19 cellular contexts compared by ENCODE assay signal in the genomic region with DNA sequence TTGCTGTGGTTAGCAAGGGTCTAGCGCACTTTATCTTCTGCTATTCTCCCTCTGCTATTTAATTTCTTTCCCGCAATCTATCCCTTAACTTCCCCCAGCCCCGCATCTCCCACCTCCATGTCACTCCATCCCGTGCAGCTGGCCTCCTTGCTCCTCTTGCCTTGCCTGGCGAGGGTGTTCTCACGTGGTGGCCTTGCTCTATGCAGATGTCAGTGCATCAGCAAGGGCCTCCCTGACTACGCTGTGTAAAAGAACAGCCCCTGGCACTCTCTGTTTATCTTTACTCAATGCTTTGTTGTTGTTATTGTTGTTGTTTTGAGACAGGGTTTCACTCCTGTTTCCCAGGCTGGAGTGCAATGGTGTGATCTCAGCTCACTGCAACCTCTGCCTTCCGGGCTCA.
A peak's percentile ranks its signal among the peaks of the same experiment; 100 is the strongest.
DNase-seq lines count a peak whose midpoint lies in the region; ATAC-seq and TF ChIP-seq lines count a peak whose summit lies in the region.
"Had no signal": no experiment of that assay in that cellular context is flagged by ENCODE, and none has a peak within 500 bp of the region (broad histone marks: within the 10 kb centered on the region; RNA-seq: fewer than 3 reads in every experiment).

No MANE protein-coding gene starts in this region.

- H2AFZ ChIP-seq in neural progenitor cell (replicated peaks) = no peak overlapping the region

- peaks cover 25% of the 10 kb centered on the region for H4K20me1 ChIP-seq in neural progenitor cell (ENCODE audit: low read depth)

- H3K27ac Mint-ChIP-seq in activated naive CD4-positive, alpha-beta T cell treated with anti-CD3 and anti-CD28 coated beads, Interleukin-2, amount 10 ng/mL, durations not matched to agents 7 days and 5 days = peak overlapping the region; percentile 92
- H3K27ac Mint-ChIP-seq in activated naive CD4-positive, alpha-beta T cell treated with anti-CD3 and anti-CD28 coated beads, Interleukin-2, amount 50 U/mL, for 72 hours = peak overlapping the region in 1 of 2 donors; percentile 74
- H3K27ac Mint-ChIP-seq in brain = peak overlapping the region in 4 of 5 experiments; percentile 76 to 95 (median 94)
- peak overlapping the region; percentile 99 for H3K27ac Mint-ChIP-seq in neural progenitor cell
- H3K27ac Mint-ChIP-seq: activated B cell treated with CpG ODN at 0.5 μM for 24 hours, HFFc6, type B pancreatic cell had no signal

- peaks cover 15% of the 10 kb centered on the region for H3K36me3 Mint-ChIP-seq in activated naive CD4-positive, alpha-beta T cell treated with anti-CD3 and anti-CD28 coated beads, Interleukin-2, amount 10 ng/mL, durations not matched to agents 7 days and 5 days
- H3K36me3 Mint-ChIP-seq in activated naive CD4-positive, alpha-beta T cell treated with anti-CD3 and anti-CD28 coated beads, Interleukin-2, amount 50 U/mL, for 72 hours = peaks cover 0 to 8% of the 10 kb centered on the region in 2 donors
- H3K36me3 Mint-ChIP-seq in brain (peaks cover 5% of the 10 kb centered on the region), neural progenitor cell (peaks cover 29% of the 10 kb centered on the region)

- no peak overlapping the region for H3K9ac ChIP-seq in neural progenitor cell

- peaks cover 4% of the 10 kb centered on the region for H3K9me3 Mint-ChIP-seq in activated naive CD4-positive, alpha-beta T cell treated with anti-CD3 and anti-CD28 coated beads, Interleukin-2, amount 10 ng/mL, durations not matched to agents 7 days and 5 days
- peaks cover 3 to 5% of the 10 kb centered on the region in 2 donors for H3K9me3 Mint-ChIP-seq in activated naive CD4-positive, alpha-beta T cell treated with anti-CD3 and anti-CD28 coated beads, Interleukin-2, amount 50 U/mL, for 72 hours
- H3K9me3 Mint-ChIP-seq in brain (peaks cover 0 to 6% (median 3%) of the 10 kb centered on the region in 5 experiments), neural progenitor cell (peaks cover 9% of the 10 kb centered on the region)
- H3K9me3 Mint-ChIP-seq: activated B cell treated with CpG ODN at 0.5 μM for 24 hours, HFFc6, type B pancreatic cell had no signal

- H3K79me2 ChIP-seq in neural progenitor cell (ENCODE audit: low read depth) = peaks cover 11% of the 10 kb centered on the region

- H3K4me3 ChIP-seq in neural progenitor cell = no peak overlapping the region
- H3K4me3 ChIP-seq in tibial artery = peak overlapping the region in 1 of 2 donors; percentile 53

- H3K27ac ChIP-seq in neural progenitor cell (no peak overlapping the region), tibial artery (peak overlapping the region; percentile 84 to 98)
- H3K27ac ChIP-seq: HL-60 had no signal

- H3K4me3 Mint-ChIP-seq in activated naive CD4-positive, alpha-beta T cell treated with anti-CD3 and anti-CD28 coated beads, Interleukin-2, amount 10 ng/mL, durations not matched to agents 7 days and 5 days = no peak overlapping the region
- no peak overlapping the region for H3K4me3 Mint-ChIP-seq in brain
- H3K4me3 Mint-ChIP-seq in neural progenitor cell = no peak overlapping the region
- H3K4me3 Mint-ChIP-seq: activated B cell treated with CpG ODN at 0.5 μM for 24 hours, HFFc6, type B pancreatic cell had no signal

- no peak for DNase-seq in activated naive CD4-positive, alpha-beta T cell treated with anti-CD3 and anti-CD28 coated beads, Interleukin-2, amount 10 ng/mL, durations not matched to agents 7 days and 5 days
- DNase-seq in activated naive CD4-positive, alpha-beta T cell treated with anti-CD3 and anti-CD28 coated beads, Interleukin-2, amount 50 U/mL, for 72 hours (ENCODE audit: low spot score in 2 of 2) = no peak
- DNase-seq in neural progenitor cell (ENCODE audit: low spot score) (no peak), tibial artery (no peak), OCI-M2 (lab: John Stamatoyannopoulos, UW; ENCODE audit: unreplicated experiment) (no peak)
- DNase-seq: ACHN; activated B cell treated with CpG ODN at 0.5 μM for 24 hours; activated CD8-positive, alpha-beta memory T cell treated with anti-CD3 and anti-CD28 coated beads, Interleukin-2, amount 50 U/mL, for 48 hours; amygdala; COR-L47; HFFc6; NCI-H1694; NCI-H510A had no signal

- H3K9me3 ChIP-seq in neural progenitor cell (ENCODE audit: low read depth) (no peaks in the 10 kb centered on the region), tibial artery (no peaks in the 10 kb centered on the region)

- intact Hi-C loops in tibial artery (cut with DNase I; ENCODE audit: low total_unique reads) = loop anchor here (2.0 to 5.0 kb wide), 2 partner anchors 15 to 119 kb away; no protein-coding TSS in a partner anchor

- H3K27me3 ChIP-seq in neural progenitor cell (no peaks in the 10 kb centered on the region), tibial artery (no peaks in the 10 kb centered on the region)

- H3K4me1 Mint-ChIP-seq in activated naive CD4-positive, alpha-beta T cell treated with anti-CD3 and anti-CD28 coated beads, Interleukin-2, amount 10 ng/mL, durations not matched to agents 7 days and 5 days = peaks cover 86% of the 10 kb centered on the region
- peaks cover 65% of the 10 kb centered on the region for H3K4me1 Mint-ChIP-seq in brain
- H3K4me1 Mint-ChIP-seq in neural progenitor cell = peaks cover 57% of the 10 kb centered on the region

- peaks cover 6% of the 10 kb centered on the region for H3K27me3 Mint-ChIP-seq in activated naive CD4-positive, alpha-beta T cell treated with anti-CD3 and anti-CD28 coated beads, Interleukin-2, amount 10 ng/mL, durations not matched to agents 7 days and 5 days
- H3K27me3 Mint-ChIP-seq in brain (peaks cover under 1% of the 10 kb centered on the region), neural progenitor cell (ENCODE audit: insufficient read depth, low read depth) (peaks cover 7% of the 10 kb centered on the region)
- H3K27me3 Mint-ChIP-seq: activated B cell treated with CpG ODN at 0.5 μM for 24 hours had no signal

- CTCF ChIA-PET in activated naive CD4-positive, alpha-beta T cell treated with anti-CD3 and anti-CD28 coated beads, Interleukin-2, amount 10 ng/mL, durations not matched to agents 7 days and 5 days (lab: Charles Lee) = interaction anchor here (1.2 to 4.3 kb wide), 4 partner anchors 11 to 183 kb away, joined by 3 to 26 read pairs (median 14); no protein-coding TSS in a partner anchor

- no peak overlapping the region for H3K4me2 ChIP-seq in neural progenitor cell

- H3F3A ChIP-seq in neural progenitor cell (ENCODE audit: low read depth) = no peaks in the 10 kb centered on the region

- no peaks in the 10 kb centered on the region for H3K36me3 ChIP-seq in neural progenitor cell
- peaks cover 35 to 45% (median 36%) of the 10 kb centered on the region in 3 donors for H3K36me3 ChIP-seq in tibial artery

- H3K4me1 ChIP-seq in neural progenitor cell (peaks cover 37% of the 10 kb centered on the region), tibial artery (peaks cover 0 to 96% (median 78%) of the 10 kb centered on the region in 4 donors)

- TF ChIP-seq CTCF in brain (conservative IDR thresholded peaks at IDR 0.05) (no peak), neural progenitor cell (IDR thresholded peaks at IDR 0.05) (no peak), tibial artery (IDR thresholded peaks at IDR 0.05) (no peak)

- ATAC-seq in activated naive CD4-positive, alpha-beta T cell treated with anti-CD3 and anti-CD28 coated beads, Interleukin-2, amount 50 U/mL, for 72 hours = no peak
- ATAC-seq in HG02981 (IDR thresholded peaks at IDR 0.05; ENCODE audit: unreplicated experiment) (no peak), HG03175 (IDR thresholded peaks at IDR 0.05; ENCODE audit: unreplicated experiment) (no peak)
- ATAC-seq: SK-N-SH treated with all-trans-retinoic acid at 6 μM for 48 hours had no signal
